In genomic region chr1:172380441-172381244, GRCh38 we compare ENCODE assay signal across 10 cellular contexts. TPM values are rescaled to one million over a fixed set of nuclear protein-coding genes. Genes with fewer than 3 reads are reported as not detected.
DNase-seq lines count a peak whose midpoint lies in the region; ATAC-seq and TF ChIP-seq lines count a peak whose summit lies in the region.
"Had no signal": no experiment of that assay in that cellular context is flagged by ENCODE, and none has a peak within 500 bp of the region (broad histone marks: within the 10 kb centered on the region; RNA-seq: fewer than 3 reads in every experiment).

No MANE protein-coding gene starts in this region.

- TSS peak; percentile 90 for BruUV-seq in OCI-LY7 (replicated peaks; lab: Mats Ljungman, UMichigan)

- intact Hi-C loops in OCI-LY7 (cut with micrococcal nuclease; ENCODE audit: unreplicated experiment): loop anchor here (2.0 kb wide), 1 partner anchor 22 kb away; no protein-coding TSS in a partner anchor

- H3K4me1 ChIP-seq in OCI-LY7 (ENCODE audit: insufficient read depth, low read length, poor library complexity, severe bottlenecking) (peaks cover 37% of the 10 kb centered on the region), hepatocyte (ENCODE audit: insufficient read depth) (peaks cover 47% of the 10 kb centered on the region)

- 49% methylated on average over 6 of the region's 6 CpGs for WGBS in hepatocyte (ENCODE audit: low lambda C conversion rate, missing lambda C conversion rate)

- DNase-seq in DMS53 (lab: John Stamatoyannopoulos, UW) (peak; percentile 16), DMS53 treated with DMSO at 0.1 percent for 48 hours (lab: John Stamatoyannopoulos, UW; ENCODE audit: unreplicated experiment) (no peak), OCI-LY7 (ENCODE audit: low spot score) (peak; percentile 78), hepatocyte (ENCODE audit: low spot score) (no peak), NCI-H446 (lab: John Stamatoyannopoulos, UW) (no peak), superior temporal gyrus (ENCODE audit: extremely low spot score) (no peak), GOT3 (lab: John Stamatoyannopoulos, UW) (no peak)

- TF ChIP-seq CTCF in OCI-LY7 (conservative IDR thresholded peaks at IDR 0.05; ENCODE audit: low read length) (0 out of 2 replicates have a peak, but pooled peaks have one; percentile 23), hepatocyte (IDR thresholded peaks at IDR 0.05; ENCODE audit: poor library complexity) (no peak)

- H3K4me2 ChIP-seq in OCI-LY7 (ENCODE audit: low read length) (peak overlapping the region; percentile 73), hepatocyte (peak overlapping the region; percentile 47)

- peak overlapping the region; percentile 99 for H2AFZ ChIP-seq in OCI-LY7 (ENCODE audit: low read length)
- peak overlapping the region; percentile 46 for H2AFZ ChIP-seq in hepatocyte

- CTCF ChIA-PET in OCI-LY7 (lab: Charles Lee; ENCODE audit: unreplicated experiment): no interaction called here

- H3K4me3 ChIP-seq in OCI-LY7 (ENCODE audit: low read depth, low read length, poor library complexity, severe bottlenecking) (peak overlapping the region; percentile 54), hepatocyte (no peak overlapping the region)

- H4K20me1 ChIP-seq in OCI-LY7 (ENCODE audit: insufficient read depth, low read length) (no peaks in the 10 kb centered on the region), hepatocyte (ENCODE audit: insufficient read depth, poor library complexity, severe bottlenecking) (no peaks in the 10 kb centered on the region)

- H3K9me3 ChIP-seq in OCI-LY7 (ENCODE audit: low read length) (no peaks in the 10 kb centered on the region), hepatocyte (ENCODE audit: low read depth) (no peaks in the 10 kb centered on the region)

- H3K36me3 ChIP-seq in OCI-LY7 (ENCODE audit: insufficient read depth, low read length) (no peaks in the 10 kb centered on the region), hepatocyte (replicated peaks; ENCODE audit: insufficient read depth, low read depth) (no peaks in the 10 kb centered on the region)

- H3K27ac ChIP-seq in OCI-LY7 (ENCODE audit: low read depth, low read length, poor library complexity, severe bottlenecking): peak overlapping the region; percentile 72
- peak overlapping the region; percentile 89 for H3K27ac ChIP-seq in hepatocyte
- H3K27ac ChIP-seq: 22Rv1 had no signal

- H3K27me3 ChIP-seq in hepatocyte: no peaks in the 10 kb centered on the region

- POLR2A ChIA-PET in OCI-LY7 (lab: Charles Lee): interaction anchor here (0.6 to 2.9 kb wide), 9 partner anchors 10 to 1838 kb away, joined by 3 to 33 read pairs (median 4); no protein-coding TSS in a partner anchor

- no peaks in the 10 kb centered on the region for H3K79me2 ChIP-seq in OCI-LY7 (ENCODE audit: insufficient read depth, low read depth, low read length)
- H3K79me2 ChIP-seq in hepatocyte: no peaks in the 10 kb centered on the region

- H3K9me2 ChIP-seq in OCI-LY7 (ENCODE audit: insufficient read depth, low read length) (no peaks in the 10 kb centered on the region; the same call in 1 of the 2 replicates), hepatocyte (replicated peaks; ENCODE audit: insufficient read depth) (no peaks in the 10 kb centered on the region)

- peak; percentile 86 for ATAC-seq in HG02610 (IDR thresholded peaks at IDR 0.05; ENCODE audit: unreplicated experiment)

RNA-seq across cellular contexts. Expression of gene C1orf105, which starts 39.8 kb away (rescaled TPM):
- total RNA-seq in OCI-LY7 (2014; rRNA removed; shearing (Covaris generic)): not detected in 2 replicates
- total RNA-seq in OCI-LY7 (2022) (not detected in 2 replicates), hepatocyte (0.23 and 0.76 TPM in 2 replicates)
- polyA plus RNA-seq in hepatocyte: 0.21 and 2.2 TPM in 2 replicates
- total RNA-seq: SK-MEL-5 had no signal

Comparison
In these comparisons a context has a peak if more than half of its experiments do, and no peak if none do; other contexts are left out.
1. DNase-seq: peak in DMS53 (single experiment) and OCI-LY7 (single experiment); none in DMS53 treated with DMSO at 0.1 percent for 48 hours (single experiment), hepatocyte (single experiment), NCI-H446 (0 of 2), superior temporal gyrus (single experiment) and GOT3 (single experiment).